In genomic region chr3:170740726-170741591, GRCh38 we compare ENCODE assay signal across 10 cellular contexts.
A peak's percentile ranks its signal among the peaks of the same experiment; 100 is the strongest.
DNase-seq lines count a peak whose midpoint lies in the region; ATAC-seq, FAIRE-seq and TF ChIP-seq lines count a peak whose summit lies in the region.
"Had no signal": no experiment of that assay in that cellular context is flagged by ENCODE, and none has a peak within 500 bp of the region (broad histone marks: within the 10 kb centered on the region; RNA-seq: fewer than 3 reads in every experiment).

No MANE protein-coding gene starts in this region.

- H3K4me1 Mint-ChIP-seq in MCF 10A (ENCODE audit: insufficient read depth, unreplicated experiment) = peaks cover 44% of the 10 kb centered on the region
- H3K4me1 Mint-ChIP-seq: CD4-positive, CD25-positive, alpha-beta regulatory T cell had no signal

- TF ChIP-seq RAD21 in HepG2 (CRISPR knock-in tag; IDR thresholded peaks at IDR 0.05) = no peak

- H3K4me3 ChIP-seq in right lobe of liver (no peak overlapping the region), HepG2 (replicated peaks in 1 of 3; ENCODE audit: insufficient read depth in 1 of 3, low read depth in 2 of 3, low read length in 3 of 3) (no peak overlapping the region), lower lobe of right lung (no peak overlapping the region), aorta (ENCODE audit: low read length in 2 of 2) (no peak overlapping the region)

- BruUV-seq in HepG2 (replicated peaks; lab: Mats Ljungman, UMichigan) = no TSS peak
- no TSS peak for BruUV-seq in MCF 10A (replicated peaks; lab: Mats Ljungman, UMichigan)

- in situ Hi-C loops in HepG2 (cut with HindIII; ENCODE audit: extremely low pct_ligation_motif_present, low pct_unique_long_range_greater_than_20kb) = no loop called here

- no peak overlapping the region for H2AFZ ChIP-seq in HepG2 (ENCODE audit: low read length)

- POLR2A ChIA-PET in HepG2 (lab: Yijun Ruan, JAX) (no interaction called here), MCF 10A (lab: Yijun Ruan, JAX) (interaction anchor here (1.0 to 2.2 kb wide), 5 partner anchors 10 to 71 kb away, joined by 3 to 14 read pairs (median 4); no protein-coding TSS in a partner anchor)

- FAIRE-seq in HepG2 (lab: Jason Lieb, UNC) = no peak

- H3K9me3 ChIP-seq in right lobe of liver (no peaks in the 10 kb centered on the region), HepG2 (ENCODE audit: low read length) (no peaks in the 10 kb centered on the region), lower lobe of right lung (no peaks in the 10 kb centered on the region), aorta (ENCODE audit: control insufficient read depth, low read length) (no peaks in the 10 kb centered on the region)

- peak overlapping the region; percentile 85 for H3K27ac Mint-ChIP-seq in MCF 10A (ENCODE audit: low read depth, unreplicated experiment)
- H3K27ac Mint-ChIP-seq: CD4-positive, CD25-positive, alpha-beta regulatory T cell had no signal

- no peak overlapping the region for H3K27ac ChIP-seq in right lobe of liver
- H3K27ac ChIP-seq in HepG2 (ENCODE audit: extremely low read length, insufficient read depth, low read length) = no peak overlapping the region
- no peak overlapping the region for H3K27ac ChIP-seq in lower lobe of right lung
- peak overlapping the region; percentile 19 to 22 for H3K27ac ChIP-seq in aorta (ENCODE audit: low read depth in 1 of 2, low read length in 2 of 2)

- H3K79me2 ChIP-seq in HepG2 (ENCODE audit: insufficient read depth, low read length) = no peaks in the 10 kb centered on the region

- TF ChIP-seq EP300 in HepG2 (IDR thresholded peaks at IDR 0.05; ENCODE audit: low read depth in 2 of 2, low read length in 2 of 2) = no peak
- TF ChIP-seq EP300 in HepG2 (CRISPR knock-in tag; IDR thresholded peaks at IDR 0.05; ENCODE audit: borderline replicate concordance) = no peak

- WGBS in right lobe of liver (ENCODE audit: insufficient coverage, low coverage, low lambda C conversion rate, missing lambda C conversion rate) = 39% methylated on average over 9 of the region's 10 CpGs
- WGBS in HepG2 (ENCODE audit: low lambda C conversion rate) = 8% methylated on average over 10 of the region's 10 CpGs
- 7 to 8% methylated on average over 10 of the region's 10 CpGs for WGBS in aorta, 2 donors

- H3K27me3 ChIP-seq in right lobe of liver = no peaks in the 10 kb centered on the region
- H3K27me3 ChIP-seq in HepG2 (ENCODE audit: control insufficient read depth in 1 of 2, insufficient read depth in 2 of 2, low read length in 2 of 2) = no peaks in the 10 kb centered on the region; a peak in 2 of 5 replicates
- H3K27me3 ChIP-seq in lower lobe of right lung (ENCODE audit: low read depth) = no peaks in the 10 kb centered on the region
- H3K27me3 ChIP-seq in aorta (ENCODE audit: control insufficient read depth in 1 of 2, insufficient read depth in 2 of 2, low read length in 1 of 2) = no peaks in the 10 kb centered on the region

- H3K4me1 ChIP-seq in right lobe of liver = no peaks in the 10 kb centered on the region
- H3K4me1 ChIP-seq in HepG2 (ENCODE audit: insufficient read depth, low read length) = no peaks in the 10 kb centered on the region
- H3K4me1 ChIP-seq in lower lobe of right lung = no peaks in the 10 kb centered on the region
- H3K4me1 ChIP-seq in aorta (ENCODE audit: control insufficient read depth in 1 of 2, insufficient read depth in 2 of 2, low read length in 2 of 2) = peaks cover 2 to 5% of the 10 kb centered on the region in 2 donors

- peak overlapping the region; percentile 5 for H3K4me3 Mint-ChIP-seq in MCF 10A (ENCODE audit: unreplicated experiment)
- H3K4me3 Mint-ChIP-seq: CD4-positive, CD25-positive, alpha-beta regulatory T cell had no signal

- H3K9ac ChIP-seq in HepG2 (ENCODE audit: insufficient read depth, low read depth, low read length) = no peak overlapping the region

- DNase-seq in right lobe of liver (no peak), HepG2 (ENCODE audit: low spot score) (no peak), MCF 10A (ENCODE audit: unreplicated experiment) (peak; percentile 87), lower lobe of right lung (no peak), aorta (peak; percentile 68 to 76)
- DNase-seq in stimulated activated CD4-positive, alpha-beta T cell treated with anti-CD3 and anti-CD28 coated beads, Interleukin-2, amount 100 ng/mL, for 48 hours = no peak
- DNase-seq: activated gamma-delta T cell; CD4-positive, CD25-positive, alpha-beta regulatory T cell had no signal

- TF ChIP-seq CTCF in right lobe of liver (IDR thresholded peaks at IDR 0.05) (no peak), HepG2 (CRISPR knock-in tag; IDR thresholded peaks at IDR 0.05) (no peak), MCF 10A (IDR thresholded peaks at IDR 0.05; ENCODE audit: unreplicated experiment) (no peak), lower lobe of right lung (IDR thresholded peaks at IDR 0.05) (no peak)

- CTCF ChIA-PET in HepG2 (lab: Yijun Ruan, JAX; ENCODE audit: low intra/inter-chr PET ratio, low total read pairs) = no interaction called here
- CTCF ChIA-PET in MCF 10A (lab: Yijun Ruan, JAX) = interaction anchor here (0.6 to 2.2 kb wide), 7 partner anchors 12 to 330 kb away, joined by 3 to 7 read pairs (median 4); no protein-coding TSS in a partner anchor

- H4K20me1 ChIP-seq in HepG2 (ENCODE audit: insufficient read depth, low read length) = no peaks in the 10 kb centered on the region

- no peaks in the 10 kb centered on the region for H3K9me3 Mint-ChIP-seq in MCF 10A (ENCODE audit: unreplicated experiment)

- ATAC-seq in right lobe of liver (peak; percentile 41 to 73 (median 42)), HepG2 (no peak), lower lobe of right lung (peak; percentile 31 to 37), aorta (ENCODE audit: low FRiP score) (peak; percentile 82), HG03097 (IDR thresholded peaks at IDR 0.05; ENCODE audit: low FRiP score, unreplicated experiment) (no peak), HG03159 (IDR thresholded peaks at IDR 0.05; ENCODE audit: unreplicated experiment) (no peak)

- H3K36me3 Mint-ChIP-seq in MCF 10A (ENCODE audit: insufficient read depth, unreplicated experiment) = no peaks in the 10 kb centered on the region
- H3K36me3 Mint-ChIP-seq: CD4-positive, CD25-positive, alpha-beta regulatory T cell had no signal

- intact Hi-C loops in right lobe of liver (cut with DNase I) = no loop called here
- intact Hi-C loops in HepG2 (cut with micrococcal nuclease; ENCODE audit: unreplicated experiment) = no loop called here
- intact Hi-C loops in MCF 10A (cut with micrococcal nuclease) = loop anchor here (2.0 kb wide), 1 partner anchor 24 kb away; no protein-coding TSS in a partner anchor
- intact Hi-C loops in lower lobe of right lung (cut with DNase I) = no loop called here
- intact Hi-C loops in aorta (cut with DNase I) = loop anchor here in 1 of 2 donors (10.0 kb wide), 1 partner anchor 126 kb away; no protein-coding TSS in a partner anchor

- H3K4me2 ChIP-seq in HepG2 (ENCODE audit: low read depth, low read length) = no peak overlapping the region

- no peaks in the 10 kb centered on the region for H3K27me3 Mint-ChIP-seq in MCF 10A (ENCODE audit: insufficient read depth, unreplicated experiment)

- H3K36me3 ChIP-seq in right lobe of liver = no peaks in the 10 kb centered on the region
- H3K36me3 ChIP-seq in HepG2 (replicated peaks in 1 of 2; ENCODE audit: control insufficient read depth in 1 of 2, insufficient read depth in 2 of 2, low read length in 2 of 2) = no peaks in the 10 kb centered on the region
- no peaks in the 10 kb centered on the region for H3K36me3 ChIP-seq in lower lobe of right lung
- no peaks in the 10 kb centered on the region for H3K36me3 ChIP-seq in aorta (ENCODE audit: control insufficient read depth in 1 of 2, insufficient read depth in 2 of 2, low read length in 1 of 2)

- TF ChIP-seq POLR2A in right lobe of liver (IDR thresholded peaks at IDR 0.05) (no peak), HepG2 (IDR thresholded peaks at IDR 0.05; ENCODE audit: insufficient read depth in 1 of 2, low read depth in 2 of 2, low read length in 2 of 2) (no peak)

TF ChIP-seq in HepG2, 621 proteins besides CTCF, POLR2A, EP300 and RAD21 (continues in another document):
- no peak for TF ChIP-seq ZFY (CRISPR knock-in tag; IDR thresholded peaks at IDR 0.05)
- no peak for TF ChIP-seq POGK (CRISPR knock-in tag; conservative IDR thresholded peaks at IDR 0.05)
- no peak for TF ChIP-seq ZSCAN29 (CRISPR knock-in tag; conservative IDR thresholded peaks at IDR 0.05)
- TF ChIP-seq RBFOX2 (IDR thresholded peaks at IDR 0.05; ENCODE audit: low read depth, low read length) = no peak
- no peak for TF ChIP-seq MEF2D (CRISPR knock-in tag; IDR thresholded peaks at IDR 0.05)
- TF ChIP-seq GPBP1L1 (CRISPR knock-in tag; IDR thresholded peaks at IDR 0.05) = no peak
- TF ChIP-seq SOX5 (CRISPR knock-in tag; IDR thresholded peaks at IDR 0.05; ENCODE audit: borderline replicate concordance) = no peak
- TF ChIP-seq MYC (CRISPR knock-in tag; IDR thresholded peaks at IDR 0.05; ENCODE audit: borderline replicate concordance) = no peak
- no peak for TF ChIP-seq TBL1XR1 (IDR thresholded peaks at IDR 0.05; ENCODE audit: borderline replicate concordance, low read length, partially characterized antibody)

Comparison
In these comparisons a context has a peak if more than half of its experiments do, and no peak if none do; other contexts are left out.
1. ATAC-seq: peak in right lobe of liver (4 of 4), lower lobe of right lung (2 of 2) and aorta (single experiment); none in HepG2 (single experiment), HG03097 (single experiment) and HG03159 (single experiment).
2. DNase-seq: peak in MCF 10A (single experiment) and aorta (2 of 2); none in right lobe of liver (0 of 3), HepG2 (single experiment), lower lobe of right lung (single experiment) and stimulated activated CD4-positive, alpha-beta T cell treated with anti-CD3 and anti-CD28 coated beads, Interleukin-2, amount 100 ng/mL, for 48 hours (0 of 2).
3. H3K27ac ChIP-seq: peak in aorta (2 of 2); none in right lobe of liver (0 of 3), HepG2 (single experiment) and lower lobe of right lung (single experiment).